21 cellular contexts compared by ENCODE assay signal in genomic region chr14:76015668-76016067, GRCh38.
"Had no signal": no experiment of that assay in that cellular context is flagged by ENCODE, and none has a peak within 500 bp of the region (broad histone marks: within the 10 kb centered on the region; RNA-seq: fewer than 3 reads in every experiment).

No MANE protein-coding gene starts in this region.

- H3K4me3 Mint-ChIP-seq: activated CD4-positive, alpha-beta T cell treated with anti-CD3 and anti-CD28 coated beads, Interleukin-2, amount 10 ng/mL, durations not matched to agents 7 days and 5 days; activated CD8-positive, alpha-beta T cell treated with anti-CD3 and anti-CD28 coated beads, Interleukin-2, amount 10 ng/mL, durations not matched to agents 7 days and 5 days; activated naive CD8-positive, alpha-beta T cell treated with anti-CD3 and anti-CD28 coated beads, Interleukin-2, amount 10 ng/mL, durations not matched to agents 7 days and 5 days; activated T-cell treated with anti-CD3 and anti-CD28 coated beads, Interleukin-2, amount 50 U/mL, for 24 hours; brain; endodermal cell; natural killer cell; stimulated activated memory B cell treated with anti-CD40 and anti-IgM and Interleukin-4, amounts not matched to agents 10 μg/mL and 1 μg/mL and 100 μg/mL, for 72 hours had no signal

- DNase-seq: activated CD4-positive, alpha-beta T cell treated with anti-CD3 and anti-CD28 coated beads, Interleukin-2, amount 10 ng/mL, durations not matched to agents 7 days and 5 days; activated CD8-positive, alpha-beta T cell treated with anti-CD3 and anti-CD28 coated beads, Interleukin-2, amount 10 ng/mL, durations not matched to agents 7 days and 5 days; activated naive CD4-positive, alpha-beta T cell treated with Interleukin-2 at 50 U/mL for 16 hours; activated naive CD8-positive, alpha-beta T cell treated with anti-CD3 and anti-CD28 coated beads, Interleukin-2, amount 10 ng/mL, durations not matched to agents 7 days and 5 days; activated T-cell treated with anti-CD3 and anti-CD28 coated beads, Interleukin-2, amount 50 U/mL, for 24 hours; amygdala; endodermal cell; foreskin keratinocyte; hypothalamus; lower lobe of right lung; natural killer cell; posterior cingulate gyrus; sigmoid colon; spleen; stimulated activated CD4-positive, alpha-beta T cell treated with anti-CD3 and anti-CD28 coated beads, Interleukin-4, amount 100 ng/mL, for 4 hours; upper lobe of right lung had no signal

- FAIRE-seq: keratinocyte had no signal

- ATAC-seq: activated CD4-positive, CD25-positive, alpha-beta regulatory T cell treated with anti-CD3 and anti-CD28 coated beads, Interleukin-2, amount 50 U/mL, for 24 hours; activated CD8-positive, alpha-beta T cell treated with anti-CD3 and anti-CD28 coated beads, Interleukin-2, amount 10 ng/mL, durations not matched to agents 7 days and 5 days; foreskin keratinocyte; lower lobe of right lung; natural killer cell; stimulated activated memory B cell treated with anti-CD40 and anti-IgM and Interleukin-4, amounts not matched to agents 10 μg/mL and 1 μg/mL and 100 μg/mL, for 72 hours; upper lobe of right lung had no signal

- H3K27me3 Mint-ChIP-seq: activated CD4-positive, alpha-beta T cell treated with anti-CD3 and anti-CD28 coated beads, Interleukin-2, amount 10 ng/mL, durations not matched to agents 7 days and 5 days; activated naive CD8-positive, alpha-beta T cell treated with anti-CD3 and anti-CD28 coated beads, Interleukin-2, amount 10 ng/mL, durations not matched to agents 7 days and 5 days; activated T-cell treated with anti-CD3 and anti-CD28 coated beads, Interleukin-2, amount 50 U/mL, for 24 hours; brain; stimulated activated memory B cell treated with anti-CD40 and anti-IgM and Interleukin-4, amounts not matched to agents 10 μg/mL and 1 μg/mL and 100 μg/mL, for 72 hours had no signal

- H3K4me1 Mint-ChIP-seq: activated CD4-positive, alpha-beta T cell treated with anti-CD3 and anti-CD28 coated beads, Interleukin-2, amount 10 ng/mL, durations not matched to agents 7 days and 5 days; activated naive CD8-positive, alpha-beta T cell treated with anti-CD3 and anti-CD28 coated beads, Interleukin-2, amount 10 ng/mL, durations not matched to agents 7 days and 5 days; natural killer cell had no signal

- H3K27ac Mint-ChIP-seq: activated CD4-positive, alpha-beta T cell treated with anti-CD3 and anti-CD28 coated beads, Interleukin-2, amount 10 ng/mL, durations not matched to agents 7 days and 5 days; activated CD8-positive, alpha-beta T cell treated with anti-CD3 and anti-CD28 coated beads, Interleukin-2, amount 10 ng/mL, durations not matched to agents 7 days and 5 days; activated naive CD8-positive, alpha-beta T cell treated with anti-CD3 and anti-CD28 coated beads, Interleukin-2, amount 10 ng/mL, durations not matched to agents 7 days and 5 days; activated T-cell treated with anti-CD3 and anti-CD28 coated beads, Interleukin-2, amount 50 U/mL, for 24 hours; activated T-helper 2 cell treated with anti-CD3 and anti-CD28 coated beads, Interferon-gamma antibody, Interleukin-2, Interleukin-4, amounts not matched to agents 10 μg/mL and 5 μg/mL and 100 μg/mL, durations not matched to agents 14 hours and 24 hours and 36 hours; brain; endodermal cell; natural killer cell; stimulated activated memory B cell treated with anti-CD40 and anti-IgM and Interleukin-4, amounts not matched to agents 10 μg/mL and 1 μg/mL and 100 μg/mL, for 72 hours had no signal
